13 cellular contexts compared by ENCODE assay signal in genomic region chr18:46051731-46052461, GRCh38. TPM values are rescaled to one million over a fixed set of nuclear protein-coding genes. Genes with fewer than 3 reads are reported as not detected.
DNase-seq lines count a peak whose midpoint lies in the region; ATAC-seq and TF ChIP-seq lines count a peak whose summit lies in the region.
"Had no signal": no experiment of that assay in that cellular context is flagged by ENCODE, and none has a peak within 500 bp of the region (broad histone marks: within the 10 kb centered on the region; RNA-seq: fewer than 3 reads in every experiment).

No MANE protein-coding gene starts in this region.

- H3K27me3 Mint-ChIP-seq in mesothelial cell of epicardium (ENCODE audit: low read depth), result no peaks in the 10 kb centered on the region

- peak overlapping the region; percentile 10; the same call in 1 of the 2 replicates for H3K4me3 ChIP-seq in ACC112 (ENCODE audit: low read depth, low read length)
- no peak overlapping the region for H3K4me3 ChIP-seq in thyroid gland (replicated peaks in 1 of 3)
- H3K4me3 ChIP-seq in sigmoid colon, result no peak overlapping the region
- H3K4me3 ChIP-seq: esophagus squamous epithelium, transverse colon had no signal

- no peaks in the 10 kb centered on the region for H3K27me3 ChIP-seq in ACC112 (ENCODE audit: insufficient read depth, low read length)
- no peaks in the 10 kb centered on the region for H3K27me3 ChIP-seq in thyroid gland
- H3K27me3 ChIP-seq in sigmoid colon, result no peaks in the 10 kb centered on the region
- H3K27me3 ChIP-seq: esophagus squamous epithelium, transverse colon had no signal

- H3K36me3 ChIP-seq in ACC112 (ENCODE audit: insufficient read depth, low read length), result no peaks in the 10 kb centered on the region
- no peaks in the 10 kb centered on the region for H3K36me3 ChIP-seq in thyroid gland
- no peaks in the 10 kb centered on the region for H3K36me3 ChIP-seq in sigmoid colon
- H3K36me3 ChIP-seq: esophagus squamous epithelium, transverse colon had no signal

- peak overlapping the region; percentile 65 for H3K27ac Mint-ChIP-seq in mesothelial cell of epicardium

- no peak for TF ChIP-seq EP300 in sigmoid colon (IDR thresholded peaks at IDR 0.05)

- DNase-seq in HuH-7.5 (ENCODE audit: low spot score) (peak; percentile 43), epithelial cell of prostate (ENCODE audit: low read depth, low spot score) (peak; percentile 66), mesothelial cell of epicardium (ENCODE audit: low spot score in 2 of 2, unreplicated experiment in 2 of 2) (no peak), thyroid gland (no peak), middle frontal gyrus (ENCODE audit: extremely low spot score, low spot score) (no peak), sigmoid colon (no peak)
- DNase-seq: activated CD4-positive, alpha-beta T cell treated with anti-CD3 and anti-CD28 coated beads, Interleukin-2, amount 50 U/mL, for 4 hours; esophagus squamous epithelium; NCI-H345; stimulated activated CD4-positive, alpha-beta T cell treated with anti-CD3 and anti-CD28 coated beads, Interleukin-4, amount 100 ng/mL, for 4 hours; transverse colon had no signal

- H3K36me3 Mint-ChIP-seq in mesothelial cell of epicardium, result no peaks in the 10 kb centered on the region

- no peak for TF ChIP-seq POLR2A in thyroid gland (IDR thresholded peaks at IDR 0.05)
- no peak for TF ChIP-seq POLR2A in sigmoid colon (IDR thresholded peaks at IDR 0.05)

- H3K27ac ChIP-seq in ACC112 (ENCODE audit: low read depth, low read length), result peak overlapping the region; percentile 72
- H3K27ac ChIP-seq in epithelial cell of prostate, result peak overlapping the region; percentile 53
- H3K27ac ChIP-seq in thyroid gland, result no peak overlapping the region
- H3K27ac ChIP-seq in sigmoid colon, result no peak overlapping the region
- H3K27ac ChIP-seq: esophagus squamous epithelium had no signal

- H3K4me1 ChIP-seq in ACC112 (ENCODE audit: control insufficient read depth, insufficient read depth, low read length, unreplicated experiment), result peaks cover 42% of the 10 kb centered on the region
- no peaks in the 10 kb centered on the region for H3K4me1 ChIP-seq in thyroid gland
- no peaks in the 10 kb centered on the region for H3K4me1 ChIP-seq in sigmoid colon
- H3K4me1 ChIP-seq: esophagus squamous epithelium had no signal

- intact Hi-C loops in thyroid gland (cut with DNase I) (no loop called here), sigmoid colon (cut with DNase I) (no loop called here)

- no peak for ATAC-seq in GM19467 (IDR thresholded peaks at IDR 0.05; ENCODE audit: unreplicated experiment)

- H3K4me1 Mint-ChIP-seq in mesothelial cell of epicardium, result peaks cover 6% of the 10 kb centered on the region

- no peak overlapping the region for H3K4me3 Mint-ChIP-seq in mesothelial cell of epicardium

- H3K9me3 ChIP-seq in thyroid gland, result no peaks in the 10 kb centered on the region
- H3K9me3 ChIP-seq in sigmoid colon, result no peaks in the 10 kb centered on the region
- H3K9me3 ChIP-seq: esophagus squamous epithelium, transverse colon had no signal

- 75% methylated on average over 6 of the region's 6 CpGs for WGBS in thyroid gland, 2 donors
- WGBS in sigmoid colon, 2 donors, result 56 to 67% methylated on average over 6 of the region's 6 CpGs

- peaks cover 4% of the 10 kb centered on the region for H3K9me3 Mint-ChIP-seq in mesothelial cell of epicardium

- H2AFZ ChIP-seq in ACC112 (ENCODE audit: low read length, unreplicated experiment), result no peak overlapping the region

- TF ChIP-seq CTCF in mesothelial cell of epicardium (IDR thresholded peaks at IDR 0.05; ENCODE audit: unreplicated experiment), result no peak
- no peak for TF ChIP-seq CTCF in thyroid gland (IDR thresholded peaks at IDR 0.05)
- no peak for TF ChIP-seq CTCF in sigmoid colon (IDR thresholded peaks at IDR 0.05)

- no peaks in the 10 kb centered on the region for H3K79me2 ChIP-seq in ACC112 (ENCODE audit: control insufficient read depth, insufficient read depth, low read length, unreplicated experiment)

RNA-seq across cellular contexts. Expression of gene PSTPIP2, which starts 20.2 kb away (rescaled TPM):
- total RNA-seq in mesothelial cell of epicardium (10.6 to 12.7 TPM (median 11.8 TPM) in 3 replicates), thyroid gland (1 to 10 TPM; 1.9 to 4.3 (median 2.9) TPM), sigmoid colon (10 to 100 TPM in 2 of 4 donors, 1 to 10 TPM in 2; 7.6 to 15.0 (median 10.8) TPM)
- polyA plus RNA-seq in sigmoid colon, result 1 to 10 TPM; 4.2 to 5.9 (median 5.1) TPM

RNA-seq across cellular contexts. Expression of gene ATP5F1A, which starts 46.2 kb away (rescaled TPM):
- 322 to 340 TPM (median 329 TPM) in 3 replicates for total RNA-seq in mesothelial cell of epicardium
- total RNA-seq in thyroid gland, result 100 to 1,000 TPM; 366 to 865 (median 581) TPM
- total RNA-seq in sigmoid colon, result 100 to 1,000 TPM; 338 to 549 (median 474) TPM
- 100 to 1,000 TPM; 549 to 768 (median 601) TPM for polyA plus RNA-seq in sigmoid colon

RNA-seq across cellular contexts. Expression of gene HAUS1, which starts 52.3 kb away (rescaled TPM):
- total RNA-seq in mesothelial cell of epicardium (47.3 to 51.5 TPM (median 49.0 TPM) in 3 replicates), thyroid gland (10 to 100 TPM; 15.6 to 32.2 (median 20.0) TPM), sigmoid colon (10 to 100 TPM; 24.2 to 62.1 (median 43.5) TPM)
- polyA plus RNA-seq in sigmoid colon, result 10 to 100 TPM; 24.0 to 26.8 (median 26.8) TPM

Comparison
In these comparisons a context has a peak if more than half of its experiments do, and no peak if none do; other contexts are left out.
1. H3K27ac ChIP-seq: peak in ACC112 (single experiment) and epithelial cell of prostate (single experiment); none in thyroid gland (0 of 3) and sigmoid colon (0 of 4).
2. DNase-seq: peak in HuH-7.5 (single experiment) and epithelial cell of prostate (single experiment); none in mesothelial cell of epicardium (0 of 2), thyroid gland (0 of 2), middle frontal gyrus (single experiment) and sigmoid colon (single experiment).